ENCODE assay signal across 21 cellular contexts in the genomic region with DNA sequence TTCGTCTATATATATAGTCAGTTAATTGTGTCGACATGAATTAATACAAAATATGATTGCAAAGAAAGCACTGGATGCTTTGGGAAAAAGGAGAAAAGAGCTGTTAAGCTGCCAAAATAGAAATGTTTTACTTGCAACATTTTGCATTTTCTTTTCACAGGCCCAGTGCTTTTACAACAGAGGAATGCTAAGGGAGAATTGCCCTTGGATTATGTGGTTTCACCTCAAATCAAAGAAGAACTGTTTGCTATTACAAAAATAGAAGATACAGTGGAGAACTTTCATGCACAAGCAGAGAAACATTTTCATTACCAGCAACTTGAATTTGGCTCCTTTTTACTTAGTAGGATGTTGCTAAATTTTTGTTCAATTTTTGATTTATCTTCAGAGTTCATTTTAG.
DNase-seq lines count a peak whose midpoint lies in the region; ATAC-seq and TF ChIP-seq lines count a peak whose summit lies in the region.
"Had no signal": no experiment of that assay in that cellular context is flagged by ENCODE, and none has a peak within 500 bp of the region (broad histone marks: within the 10 kb centered on the region; RNA-seq: fewer than 3 reads in every experiment).

No MANE protein-coding gene starts in this region.

- H3K27me3 Mint-ChIP-seq in CD8-positive, alpha-beta memory T cell, result no peaks in the 10 kb centered on the region

- H3K27ac Mint-ChIP-seq in CD8-positive, alpha-beta memory T cell, result no peak overlapping the region

- POLR2A ChIA-PET in CD8-positive, alpha-beta memory T cell (lab: Charles Lee), result no interaction called here

- peaks cover 0 to 43% (median 11%) of the 10 kb centered on the region in 3 donors for H3K36me3 Mint-ChIP-seq in CD8-positive, alpha-beta memory T cell

- H3K4me3 Mint-ChIP-seq in CD8-positive, alpha-beta memory T cell, result no peak overlapping the region

- no peaks in the 10 kb centered on the region for H3K4me1 ChIP-seq in CD8-positive, alpha-beta memory T cell (ENCODE audit: insufficient read depth, low read length)

- no peak for TF ChIP-seq CTCF in choroid plexus epithelial cell (conservative IDR thresholded peaks at IDR 0.05; ENCODE audit: low read depth, low read length)

- CTCF ChIA-PET in CD8-positive, alpha-beta memory T cell (lab: Charles Lee), result no interaction called here

- peaks cover 10% of the 10 kb centered on the region for H3K36me3 ChIP-seq in CD8-positive, alpha-beta memory T cell (ENCODE audit: insufficient read depth, low read length)

- H3K27ac ChIP-seq in CD8-positive, alpha-beta memory T cell (ENCODE audit: low read depth, low read length), result no peak overlapping the region
- H3K27ac ChIP-seq: RWPE1 had no signal

- no peak overlapping the region for H3K4me3 ChIP-seq in choroid plexus epithelial cell (ENCODE audit: low read depth, low read length)
- no peak overlapping the region for H3K4me3 ChIP-seq in CD8-positive, alpha-beta memory T cell (ENCODE audit: low read length)
- H3K4me3 ChIP-seq: K562 had no signal

- no peaks in the 10 kb centered on the region for H3K9me3 ChIP-seq in CD8-positive, alpha-beta memory T cell (ENCODE audit: low read length)
- H3K9me3 ChIP-seq: BE2C had no signal

- peaks cover 12 to 37% (median 21%) of the 10 kb centered on the region in 3 donors for H3K4me1 Mint-ChIP-seq in CD8-positive, alpha-beta memory T cell

- ATAC-seq in GM18861 (IDR thresholded peaks at IDR 0.05; ENCODE audit: unreplicated experiment) (no peak), GM18870 (IDR thresholded peaks at IDR 0.05; ENCODE audit: unreplicated experiment) (no peak)
- ATAC-seq: K562, Panc1 had no signal

- no peaks in the 10 kb centered on the region for H3K9me3 Mint-ChIP-seq in CD8-positive, alpha-beta memory T cell

- no peaks in the 10 kb centered on the region for H3K27me3 ChIP-seq in CD8-positive, alpha-beta memory T cell (ENCODE audit: insufficient read depth, low read length, poor library complexity, severe bottlenecking)
- H3K27me3 ChIP-seq: BE2C had no signal

- DNase-seq in NCI-H226 (peak; percentile 12), choroid plexus epithelial cell (ENCODE audit: low read depth) (peak; percentile 60), iris pigment epithelial cell (ENCODE audit: low read depth) (peak; percentile 75), H4 (ENCODE audit: low spot score) (no peak)
- no peak for DNase-seq in CD8-positive, alpha-beta memory T cell
- DNase-seq: BE2C, DMS153, GOT3, HCEC 1CT, Kasumi-1, NCI-H1092 treated with DMSO at 0.1 percent for 48 hours, NCI-H1436, NCI-H187, NCI-H2081 treated with DMSO at 0.1 percent for 48 hours, NCI-H526 treated with DMSO at 0.1 percent for 48 hours, SHP77 had no signal

Comparison
In these comparisons a context has a peak if more than half of its experiments do, and no peak if none do; other contexts are left out.
1. DNase-seq: peak in NCI-H226 (single experiment), choroid plexus epithelial cell (single experiment) and iris pigment epithelial cell (single experiment); none in H4 (single experiment) and CD8-positive, alpha-beta memory T cell (0 of 5).